Comparison of ENCODE assay signal across 24 cellular contexts in the genomic region with DNA sequence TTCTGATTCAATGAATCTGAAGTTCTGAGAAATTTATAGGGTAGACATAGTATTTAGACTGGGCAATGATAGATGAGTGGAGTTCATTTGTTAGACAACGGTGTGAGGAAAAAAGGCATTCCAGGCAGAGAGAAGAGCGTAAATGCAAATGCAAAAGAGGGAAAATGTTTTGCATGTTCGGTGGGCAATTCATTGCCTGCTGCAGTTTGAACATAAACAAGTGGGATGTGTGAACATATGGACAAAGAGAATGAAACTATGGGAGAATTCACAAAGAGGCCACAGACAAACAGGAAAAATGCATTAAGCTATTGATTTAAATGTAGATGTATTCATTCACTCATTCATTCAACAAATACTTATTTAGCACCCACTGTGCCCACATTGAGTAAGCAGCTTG.
"Had no signal": no experiment of that assay in that cellular context is flagged by ENCODE, and none has a peak within 500 bp of the region (broad histone marks: within the 10 kb centered on the region; RNA-seq: fewer than 3 reads in every experiment).

No MANE protein-coding gene starts in this region.

- ATAC-seq: HepG2, Panc1, PC-3, T-helper 17 cell had no signal

- H3K4me3 Mint-ChIP-seq: T-helper 17 cell had no signal

- H3K27ac ChIP-seq: RWPE1 had no signal

- H3K9ac ChIP-seq: SK-N-SH had no signal

- DNase-seq: IMR-90, Kasumi-1, KG1, MM.1S, NCI-H1092 treated with DMSO at 0.1 percent for 48 hours, NCI-H1436, NCI-H187, NCI-H2029, NCI-H2081 treated with DMSO at 0.1 percent for 48 hours, NCI-H2171, NCI-H226, NCI-H446, NCI-H510A, NCI-H524 treated with DMSO at 0.1 percent for 48 hours, NCI-H748 treated with DMSO at 0.1 percent for 48 hours, PC-3, SHP77, SK-N-SH, SW 1271, T-helper 1 cell, T-helper 17 cell had no signal

- H3K27ac Mint-ChIP-seq: T-helper 17 cell had no signal
